11 cellular contexts compared by ENCODE assay signal in genomic region chr6:127938701-127939100, GRCh38. TPM values are rescaled to one million over a fixed set of nuclear protein-coding genes. Genes with fewer than 3 reads are reported as not detected.
A peak's percentile ranks its signal among the peaks of the same experiment; 100 is the strongest.
DNase-seq lines count a peak whose midpoint lies in the region; ATAC-seq and TF ChIP-seq lines count a peak whose summit lies in the region.
"Had no signal": no experiment of that assay in that cellular context is flagged by ENCODE, and none has a peak within 500 bp of the region (broad histone marks: within the 10 kb centered on the region; RNA-seq: fewer than 3 reads in every experiment).

No MANE protein-coding gene starts in this region.

- H3K9me3 Mint-ChIP-seq in MCF 10A (ENCODE audit: unreplicated experiment) = no peaks in the 10 kb centered on the region
- H3K9me3 Mint-ChIP-seq in T-cell = no peaks in the 10 kb centered on the region
- no peaks in the 10 kb centered on the region for H3K9me3 Mint-ChIP-seq in type B pancreatic cell

- H3K36me3 Mint-ChIP-seq in MCF 10A (ENCODE audit: insufficient read depth, unreplicated experiment) (no peaks in the 10 kb centered on the region), T-cell (no peaks in the 10 kb centered on the region), type B pancreatic cell (no peaks in the 10 kb centered on the region)

- POLR2A ChIA-PET in MCF 10A (lab: Yijun Ruan, JAX) (interaction anchor here (1.2 kb wide), 1 partner anchor 23 kb away, joined by 4 read pairs; no protein-coding TSS in a partner anchor), T-cell (lab: Charles Lee) (interaction anchor here in 1 of 2 donors (0.6 to 0.7 kb wide), 4 partner anchors 57 to 578 kb away, joined by 5 to 9 read pairs (median 8); no protein-coding TSS in a partner anchor)

- intact Hi-C loops in MCF 10A (cut with micrococcal nuclease) (no loop called here), breast epithelium (cut with DNase I; ENCODE audit: low total_unique reads) (no loop called here)

- H3K27ac Mint-ChIP-seq in MCF 10A (ENCODE audit: low read depth, unreplicated experiment) (peak overlapping the region; percentile 77), T-cell (peak overlapping the region; percentile 11 to 45), type B pancreatic cell (peak overlapping the region; percentile 84)

- H3K27me3 ChIP-seq in breast epithelium = no peaks in the 10 kb centered on the region
- H3K27me3 ChIP-seq: ascending aorta had no signal

- BruUV-seq in MCF 10A (replicated peaks; lab: Mats Ljungman, UMichigan) = no TSS peak

- no peak overlapping the region for H3K4me3 Mint-ChIP-seq in MCF 10A (ENCODE audit: unreplicated experiment)
- H3K4me3 Mint-ChIP-seq in T-cell = no peak overlapping the region
- no peak overlapping the region for H3K4me3 Mint-ChIP-seq in type B pancreatic cell

- peak; percentile 64 for DNase-seq in MCF 10A (ENCODE audit: unreplicated experiment)
- no peak for DNase-seq in breast epithelium (ENCODE audit: low spot score in 2 of 2)
- no peak for DNase-seq in T-cell
- peak; percentile 38 for DNase-seq in epithelial cell of esophagus (ENCODE audit: low read depth)
- no peak for DNase-seq in type B pancreatic cell (ENCODE audit: extremely low spot score, unreplicated experiment)
- no peak for DNase-seq in mucosa of gallbladder (ENCODE audit: low spot score)
- DNase-seq: stimulated activated CD4-positive, alpha-beta T cell treated with anti-CD3 and anti-CD28 coated beads, Interleukin-4, amount 100 ng/mL, for 24 hours had no signal

- peak overlapping the region in 1 of 2 donors; percentile 26 for H3K27ac ChIP-seq in breast epithelium
- H3K27ac ChIP-seq: ascending aorta had no signal

- H3K4me3 ChIP-seq in breast epithelium (no peak overlapping the region), epithelial cell of esophagus (ENCODE audit: low read length) (no peak overlapping the region)
- H3K4me3 ChIP-seq: ascending aorta, lung had no signal

- TF ChIP-seq CTCF in MCF 10A (IDR thresholded peaks at IDR 0.05; ENCODE audit: unreplicated experiment) (no peak), breast epithelium (IDR thresholded peaks at IDR 0.05) (no peak), epithelial cell of esophagus (IDR thresholded peaks at IDR 0.05; ENCODE audit: insufficient read depth, low read depth, low read length, missing control alignments) (no peak), type B pancreatic cell (conservative IDR thresholded peaks at IDR 0.05) (no peak)

- H3K4me1 Mint-ChIP-seq in MCF 10A (ENCODE audit: insufficient read depth, unreplicated experiment) = peaks cover 12% of the 10 kb centered on the region
- peaks cover 51 to 67% (median 58%) of the 10 kb centered on the region in 3 donors for H3K4me1 Mint-ChIP-seq in T-cell
- H3K4me1 Mint-ChIP-seq in type B pancreatic cell (ENCODE audit: unreplicated experiment) = peaks cover 5% of the 10 kb centered on the region

- H3K27me3 Mint-ChIP-seq in MCF 10A (ENCODE audit: insufficient read depth, unreplicated experiment) (no peaks in the 10 kb centered on the region), T-cell (no peaks in the 10 kb centered on the region), type B pancreatic cell (no peaks in the 10 kb centered on the region)

- CTCF ChIA-PET in MCF 10A (lab: Yijun Ruan, JAX) (interaction anchor here (0.8 kb wide), 1 partner anchor 389 kb away, joined by 4 read pairs; no protein-coding TSS in a partner anchor), T-cell (lab: Charles Lee) (interaction anchor here (0.6 to 1.1 kb wide), 3 partner anchors 20 to 33 kb away, joined by 3 to 6 read pairs (median 4); no protein-coding TSS in a partner anchor)

- no peaks in the 10 kb centered on the region for H3K36me3 ChIP-seq in breast epithelium
- H3K36me3 ChIP-seq: ascending aorta had no signal

- ATAC-seq in T-cell (replicated peaks in 1 of 4) = no peak
- ATAC-seq in GM18909 (IDR thresholded peaks at IDR 0.05; ENCODE audit: poor library complexity, unreplicated experiment) = no peak
- no peak for ATAC-seq in GM19023 (IDR thresholded peaks at IDR 0.05; ENCODE audit: unreplicated experiment)

- no peaks in the 10 kb centered on the region for H3K4me1 ChIP-seq in breast epithelium
- H3K4me1 ChIP-seq: ascending aorta had no signal

- TF ChIP-seq POLR2A in breast epithelium (IDR thresholded peaks at IDR 0.05) = no peak

- H3K9me3 ChIP-seq in breast epithelium = no peaks in the 10 kb centered on the region
- H3K9me3 ChIP-seq: ascending aorta had no signal

RNA-seq across cellular contexts. Expression of gene THEMIS, which starts 37.8 kb away (rescaled TPM):
- total RNA-seq in MCF 10A (2022) = not detected in 2 replicates
- 1 to 10 TPM in 2 of 3 donors, under 1 TPM in 1; 0.96 to 2.6 (median 1.3) TPM for total RNA-seq in breast epithelium
- 10 to 100 TPM; 55.5 to 93.3 (median 69.4) TPM for total RNA-seq in T-cell
- total RNA-seq in type B pancreatic cell (ENCODE audit: low replicate concordance) = not detected in 2 replicates
- total RNA-seq in mucosa of gallbladder = 2.8 TPM
- total RNA-seq: ascending aorta had no signal

Comparison
In these comparisons a context has a peak if more than half of its experiments do, and no peak if none do; other contexts are left out.
1. DNase-seq: peak in MCF 10A (single experiment) and epithelial cell of esophagus (single experiment); none in breast epithelium (0 of 2), T-cell (0 of 34), type B pancreatic cell (single experiment) and mucosa of gallbladder (single experiment).
2. H3K27ac Mint-ChIP-seq: peak in every context shown above with its lines; median percentile 84 in type B pancreatic cell; 77 in MCF 10A; 28 in T-cell.
3. RNA of gene THEMIS, which starts 37.8 kb away (total RNA-seq): 55.5 to 93.3 TPM in T-cell; 2.8 TPM in mucosa of gallbladder (single experiment), 0.96 to 2.6 TPM in breast epithelium, not detected in type B pancreatic cell and not detected in MCF 10A; every median in the first group is over 10 times any median in the second.